Comparison of ENCODE assay signal across 10 cellular contexts in genomic region chr9:4262735-4263141, GRCh38. TPM values are rescaled to one million over a fixed set of nuclear protein-coding genes. Genes with fewer than 3 reads are reported as not detected.
DNase-seq lines count a peak whose midpoint lies in the region; ATAC-seq, FAIRE-seq and TF ChIP-seq lines count a peak whose summit lies in the region.
"Had no signal": no experiment of that assay in that cellular context is flagged by ENCODE, and none has a peak within 500 bp of the region (broad histone marks: within the 10 kb centered on the region; RNA-seq: fewer than 3 reads in every experiment).

No MANE protein-coding gene starts in this region.

- H3K79me2 ChIP-seq in PC-3 (ENCODE audit: low read length): no peaks in the 10 kb centered on the region
- no peaks in the 10 kb centered on the region for H3K79me2 ChIP-seq in endothelial cell of umbilical vein (ENCODE audit: control insufficient read depth, insufficient read depth, low read length)
- H3K79me2 ChIP-seq in MM.1S (ENCODE audit: low read length): no peaks in the 10 kb centered on the region

- H3K9ac ChIP-seq in PC-3 (ENCODE audit: low read length) (no peak overlapping the region), endothelial cell of umbilical vein (replicated peaks; ENCODE audit: extremely low read depth, insufficient read depth, low read length) (no peak overlapping the region), MM.1S (ENCODE audit: low read length) (no peak overlapping the region)

- no peaks in the 10 kb centered on the region for H4K20me1 ChIP-seq in PC-3 (ENCODE audit: low read length)
- H4K20me1 ChIP-seq in endothelial cell of umbilical vein (replicated peaks; ENCODE audit: control insufficient read depth, extremely low read depth, insufficient read depth, low read length): no peaks in the 10 kb centered on the region
- no peaks in the 10 kb centered on the region for H4K20me1 ChIP-seq in MM.1S (ENCODE audit: insufficient read depth, low read length)

- peak; percentile 100 for ATAC-seq in PC-3
- ATAC-seq: activated CD4-positive, CD25-positive, alpha-beta regulatory T cell treated with anti-CD3 and anti-CD28 coated beads, Interleukin-2, amount 50 U/mL, for 24 hours had no signal

- no peaks in the 10 kb centered on the region for H3K36me3 ChIP-seq in PC-3 (ENCODE audit: low read depth, low read length)
- no peaks in the 10 kb centered on the region for H3K36me3 ChIP-seq in endothelial cell of umbilical vein (ENCODE audit: control insufficient read depth in 2 of 2, extremely low read depth in 1 of 2, insufficient read depth in 2 of 2, low read length in 2 of 2)
- H3K36me3 ChIP-seq in MM.1S (replicated peaks; ENCODE audit: insufficient read depth, low read length): no peaks in the 10 kb centered on the region
- H3K36me3 ChIP-seq in BE2C: no peaks in the 10 kb centered on the region

- H3K4me2 ChIP-seq in PC-3 (ENCODE audit: low read length) (peak overlapping the region; percentile 38), endothelial cell of umbilical vein (ENCODE audit: insufficient read depth, low read length) (peak overlapping the region; percentile 36), MM.1S (ENCODE audit: low read depth, low read length) (no peak overlapping the region)

- intact Hi-C loops in PC-3 (cut with micrococcal nuclease): no loop called here
- intact Hi-C loops in endothelial cell of umbilical vein (cut with micrococcal nuclease): loop anchor here (1.0 kb wide), 2 partner anchors 31 to 125 kb away; no protein-coding TSS in a partner anchor

- H3K4me3 ChIP-seq in PC-3 (ENCODE audit: low read length): no peak overlapping the region
- H3K4me3 ChIP-seq in endothelial cell of umbilical vein (replicated peaks in 1 of 3; ENCODE audit: insufficient read depth in 1 of 3, low read depth in 1 of 3, low read length in 3 of 3): no peak overlapping the region
- H3K4me3 ChIP-seq in MM.1S (ENCODE audit: low read length): no peak overlapping the region
- H3K4me3 ChIP-seq in BE2C (ENCODE audit: low read depth, low read length): no peak overlapping the region

- H3F3A ChIP-seq in PC-3 (ENCODE audit: low read length, unreplicated experiment): no peaks in the 10 kb centered on the region
- H3F3A ChIP-seq in MM.1S (ENCODE audit: insufficient read depth, low read length): no peaks in the 10 kb centered on the region

- TF ChIP-seq CTCF in PC-3 (conservative IDR thresholded peaks at IDR 0.05; ENCODE audit: low read depth, low read length) (no peak), endothelial cell of umbilical vein (IDR thresholded peaks at IDR 0.05; ENCODE audit: extremely low read depth in 1 of 2, insufficient read depth in 1 of 2, low read depth in 1 of 2, low read length in 2 of 2) (no peak), MM.1S (IDR thresholded peaks at IDR 0.05; ENCODE audit: low read length) (no peak), BE2C (IDR thresholded peaks at IDR 0.05; ENCODE audit: low read depth, low read length) (no peak)

- H3K9me1 ChIP-seq in endothelial cell of umbilical vein (replicated peaks; ENCODE audit: control insufficient read depth, extremely low read depth, insufficient read depth, low read length): no peaks in the 10 kb centered on the region

- no peaks in the 10 kb centered on the region for H3K27me3 ChIP-seq in PC-3 (ENCODE audit: low read length)
- no peaks in the 10 kb centered on the region for H3K27me3 ChIP-seq in endothelial cell of umbilical vein (ENCODE audit: control insufficient read depth in 2 of 2, insufficient read depth in 2 of 2, low read length in 2 of 2)
- no peaks in the 10 kb centered on the region for H3K27me3 ChIP-seq in MM.1S (replicated peaks; ENCODE audit: insufficient read depth, low read length)
- no peaks in the 10 kb centered on the region for H3K27me3 ChIP-seq in BE2C

- no peaks in the 10 kb centered on the region for H3K9me3 ChIP-seq in PC-3 (ENCODE audit: low read length)
- H3K9me3 ChIP-seq in endothelial cell of umbilical vein (replicated peaks; ENCODE audit: control insufficient read depth, insufficient read depth, low read length): no peaks in the 10 kb centered on the region
- no peaks in the 10 kb centered on the region for H3K9me3 ChIP-seq in MM.1S (replicated peaks; ENCODE audit: insufficient read depth, low read length)
- H3K9me3 ChIP-seq in BE2C: no peaks in the 10 kb centered on the region

- H2AFZ ChIP-seq in PC-3 (ENCODE audit: low read length): no peak overlapping the region
- no peak overlapping the region for H2AFZ ChIP-seq in endothelial cell of umbilical vein (ENCODE audit: low read depth, low read length)
- H2AFZ ChIP-seq in MM.1S (ENCODE audit: low read length): no peak overlapping the region

- no peak for TF ChIP-seq POLR2A in endothelial cell of umbilical vein (IDR thresholded peaks at IDR 0.05; ENCODE audit: low read depth, low read length)

- POLR2A ChIA-PET in PC-3 (lab: Charles Lee; ENCODE audit: unreplicated experiment): no interaction called here
- POLR2A ChIA-PET in endothelial cell of umbilical vein (lab: Charles Lee): interaction anchor here (0.6 to 0.7 kb wide), 2 partner anchors 9 to 383 kb away, joined by 7 to 11 read pairs; no protein-coding TSS in a partner anchor

- CTCF ChIA-PET in PC-3 (lab: Charles Lee): interaction anchor here (0.6 kb wide), 1 partner anchor 34 kb away, joined by 3 read pairs; no protein-coding TSS in a partner anchor
- CTCF ChIA-PET in endothelial cell of umbilical vein (lab: Charles Lee): interaction anchor here (0.7 to 1.1 kb wide), 6 partner anchors 17 to 821 kb away, joined by 3 read pairs; no protein-coding TSS in a partner anchor

- FAIRE-seq in endothelial cell of umbilical vein (lab: Jason Lieb, UNC): peak; percentile 79

- H3K9me2 ChIP-seq in PC-3 (replicated peaks; ENCODE audit: low read length) (no peaks in the 10 kb centered on the region), MM.1S (replicated peaks; ENCODE audit: insufficient read depth, low read length) (no peaks in the 10 kb centered on the region)

- H3K4me1 ChIP-seq in PC-3 (ENCODE audit: insufficient read depth, low read length): peaks cover 22% of the 10 kb centered on the region
- peaks cover 12% of the 10 kb centered on the region for H3K4me1 ChIP-seq in endothelial cell of umbilical vein (ENCODE audit: control insufficient read depth, extremely low read depth, insufficient read depth, low read length)
- H3K4me1 ChIP-seq in MM.1S (ENCODE audit: low read length): no peaks in the 10 kb centered on the region
- H3K4me1 ChIP-seq in BE2C: no peaks in the 10 kb centered on the region

- peak overlapping the region; percentile 42 for H3K27ac ChIP-seq in PC-3 (ENCODE audit: low read length)
- H3K27ac ChIP-seq in endothelial cell of umbilical vein (ENCODE audit: insufficient read depth, low read depth, low read length): peak overlapping the region; percentile 82
- H3K27ac ChIP-seq in MM.1S (ENCODE audit: low read length): no peak overlapping the region

- dilution Hi-C loops in endothelial cell of umbilical vein (cut with MboI; ENCODE audit: extremely low pct_ligation_motif_present, low sequenced_read_pairs): no loop called here

- BruUV-seq in PC-3 (replicated peaks; lab: Mats Ljungman, UMichigan) (no TSS peak), endothelial cell of umbilical vein (replicated peaks; lab: Mats Ljungman, UMichigan) (no TSS peak)

- peak; percentile 97 for DNase-seq in ELR (ENCODE audit: low read depth)
- DNase-seq in PC-3: peak; percentile 88
- peak; percentile 74 for DNase-seq in endothelial cell of umbilical vein (ENCODE audit: low read depth, low spot score)
- peak; percentile 54 for DNase-seq in myocyte (ENCODE audit: low read depth)
- DNase-seq in midbrain (lab: John Stamatoyannopoulos, UW): no peak
- DNase-seq in MM.1S: no peak
- DNase-seq in BE2C: no peak
- DNase-seq in RPMI8226: no peak
- DNase-seq: NCI-H1105 treated with DMSO at 0.1 percent for 48 hours had no signal

TF ChIP-seq in endothelial cell of umbilical vein, 7 proteins besides CTCF, POLR2A, EP300 and RAD21:
- TF ChIP-seq GATA2 (IDR thresholded peaks at IDR 0.05; ENCODE audit: insufficient read depth, insufficient read length, low read depth, low read length): no peak
- TF ChIP-seq POLR2AphosphoS5 (IDR thresholded peaks at IDR 0.05; ENCODE audit: insufficient read depth, low read depth, low read length): no peak
- TF ChIP-seq MAX (IDR thresholded peaks at IDR 0.05; ENCODE audit: insufficient read depth, insufficient read length): no peak
- TF ChIP-seq MYC (IDR thresholded peaks at IDR 0.05; ENCODE audit: low read depth, low read length): no peak
- TF ChIP-seq JUN (IDR thresholded peaks at IDR 0.05; ENCODE audit: borderline replicate concordance, insufficient read depth, insufficient read length, low read depth): peak; percentile 90
- peak; percentile 16 for TF ChIP-seq FOS (IDR thresholded peaks at IDR 0.05; ENCODE audit: borderline replicate concordance, insufficient read depth, low read length)
- TF ChIP-seq EZH2 (IDR thresholded peaks at IDR 0.05; ENCODE audit: borderline replicate concordance, low read depth, low read length, severe bottlenecking): no peak

RNA-seq across cellular contexts. Expression of gene GLIS3, which starts 37.1 kb away (rescaled TPM):
- total RNA-seq in PC-3 (2014; rRNA removed) (9.0 and 17.0 TPM in 2 replicates), endothelial cell of umbilical vein (7.6 and 8.4 TPM in 2 replicates), myocyte (2.6 and 3.2 TPM in 2 replicates)
- polyA plus RNA-seq in endothelial cell of umbilical vein: 1.8 and 2.1 TPM in 2 replicates
- polyA plus RNA-seq in endothelial cell of umbilical vein (2011; cell fraction: cytosol; rRNA removed): 1.6 and 1.8 TPM in 2 replicates
- polyA plus RNA-seq in endothelial cell of umbilical vein (2011; cell fraction: nucleus; rRNA removed): 10.0 and 14.9 TPM in 2 replicates
- polyA plus RNA-seq in endothelial cell of umbilical vein (2012): 1.8 and 2.3 TPM in 2 replicates
- polyA minus RNA-seq in endothelial cell of umbilical vein: 30.4 and 49.0 TPM in 2 replicates
- polyA minus RNA-seq in endothelial cell of umbilical vein (2011; cell fraction: cytosol; rRNA and poly(A)+ RNA removed): 4.6 TPM
- polyA minus RNA-seq in endothelial cell of umbilical vein (2011; cell fraction: nucleus; rRNA and poly(A)+ RNA removed): 84.3 and 103 TPM in 2 replicates
- polyA plus RNA-seq in myocyte (2012): 5.7 TPM
- not detected for polyA plus RNA-seq in BE2C (2012; ENCODE audit: insufficient read depth, insufficient read length, low read depth)

Comparison
In these comparisons a context has a peak if more than half of its experiments do, and no peak if none do; other contexts are left out.
1. DNase-seq: peak in ELR (single experiment), PC-3 (single experiment), endothelial cell of umbilical vein (single experiment) and myocyte (single experiment); none in midbrain (single experiment), MM.1S (single experiment), BE2C (single experiment) and RPMI8226 (single experiment).